Comparison of ENCODE assay signal across 18 cellular contexts in the genomic region with DNA sequence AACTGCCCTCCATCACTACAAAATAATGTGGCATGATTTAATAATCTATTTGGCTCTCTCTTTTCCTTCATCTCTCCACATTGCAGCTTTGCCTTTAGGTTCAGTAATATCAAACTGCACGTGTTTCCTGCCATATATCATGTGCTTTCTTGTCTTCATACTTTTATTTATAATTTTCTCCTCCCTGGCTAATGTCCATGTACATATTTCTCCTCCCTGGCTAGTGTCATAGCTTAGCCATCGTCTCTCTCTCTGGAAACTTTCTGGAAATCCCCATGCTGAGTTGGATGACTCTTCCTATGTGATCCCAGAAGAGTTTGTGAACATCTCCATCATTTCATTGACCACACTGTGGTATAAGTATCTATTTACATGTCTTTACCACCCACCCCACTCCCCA. TPM values are rescaled to one million over a fixed set of nuclear protein-coding genes. Genes with fewer than 3 reads are reported as not detected.
DNase-seq lines count a peak whose midpoint lies in the region; ATAC-seq and TF ChIP-seq lines count a peak whose summit lies in the region.
"Had no signal": no experiment of that assay in that cellular context is flagged by ENCODE, and none has a peak within 500 bp of the region (broad histone marks: within the 10 kb centered on the region; RNA-seq: fewer than 3 reads in every experiment).

No MANE protein-coding gene starts in this region.

- no peak for ATAC-seq in GM21576 (IDR thresholded peaks at IDR 0.05; ENCODE audit: unreplicated experiment)
- ATAC-seq: CD8-positive, alpha-beta T cell had no signal

- H3K27me3 ChIP-seq in SK-N-SH (ENCODE audit: insufficient read depth), result no peaks in the 10 kb centered on the region

- no peaks in the 10 kb centered on the region for H3K27me3 Mint-ChIP-seq in nephron (ENCODE audit: low read depth)

- peaks cover 12% of the 10 kb centered on the region for H3K4me1 Mint-ChIP-seq in nephron
- H3K4me1 Mint-ChIP-seq: H9 had no signal

- peaks cover 13% of the 10 kb centered on the region for H3F3A ChIP-seq in SK-N-SH (replicated peaks; ENCODE audit: insufficient read depth)

- no peak overlapping the region; a peak in 1 of 4 replicates for H3K27ac ChIP-seq in SK-N-SH (ENCODE audit: low read depth in 2 of 2, low read length in 1 of 2)
- H3K27ac ChIP-seq: HL-60, SK-N-MC had no signal

- no peak overlapping the region for H3K9ac ChIP-seq in SK-N-SH

- H3K9me3 ChIP-seq in SK-N-SH, result peaks cover 6% of the 10 kb centered on the region; the same call in 1 of the 2 replicates

- H3K9me2 ChIP-seq in SK-N-SH, result no peaks in the 10 kb centered on the region

- CTCF ChIA-PET in SK-N-SH (lab: Yijun Ruan, JAX), result interaction anchor here (1.0 to 1.2 kb wide), 2 partner anchors 9 to 24 kb away, joined by 4 to 6 read pairs; no protein-coding TSS in a partner anchor

- H3K79me2 ChIP-seq in SK-N-SH (ENCODE audit: insufficient read depth), result no peaks in the 10 kb centered on the region

- no peak overlapping the region for H3K4me2 ChIP-seq in SK-N-SH

- no peak overlapping the region for H3K4me3 Mint-ChIP-seq in nephron
- H3K4me3 Mint-ChIP-seq: CD8-positive, alpha-beta T cell; H9 had no signal

- no peak overlapping the region for H3K4me3 ChIP-seq in SK-N-SH (ENCODE audit: low read depth in 2 of 2, low read length in 1 of 2)
- H3K4me3 ChIP-seq in fibroblast of mammary gland (ENCODE audit: control insufficient read depth, low read depth, low read length), result no peak overlapping the region
- H3K4me3 ChIP-seq: SK-N-MC had no signal

- no peaks in the 10 kb centered on the region for H3K36me3 Mint-ChIP-seq in nephron (ENCODE audit: low read depth)
- H3K36me3 Mint-ChIP-seq: CD8-positive, alpha-beta T cell had no signal

- 20% methylated on average over 2 of the region's 2 CpGs for WGBS in SK-N-SH (ENCODE audit: low lambda C conversion rate)

- no peak overlapping the region for H2AFZ ChIP-seq in SK-N-SH (ENCODE audit: low read depth)

- H3K36me3 ChIP-seq in SK-N-SH (replicated peaks in 1 of 2; ENCODE audit: control insufficient read depth in 1 of 2, insufficient read depth in 2 of 2, low read length in 1 of 2), result no peaks in the 10 kb centered on the region

- no peak for TF ChIP-seq EP300 in SK-N-SH (IDR thresholded peaks at IDR 0.05; ENCODE audit: borderline replicate concordance in 1 of 2, low read depth in 1 of 2, low read length in 1 of 2)

- peak overlapping the region; percentile 58 to 72 (median 61) for H3K27ac Mint-ChIP-seq in nephron
- H3K27ac Mint-ChIP-seq: CD8-positive, alpha-beta T cell; H9 had no signal

- H4K20me1 ChIP-seq in SK-N-SH (ENCODE audit: insufficient read depth), result no peaks in the 10 kb centered on the region

- DNase-seq in EH (ENCODE audit: low read depth) (peak; percentile 32), SK-N-SH (no peak), fibroblast of mammary gland (ENCODE audit: low read depth) (peak; percentile 39), GM20000 (ENCODE audit: low spot score) (no peak), NCI-H345 treated with DMSO at 0.1 percent for 48 hours (lab: John Stamatoyannopoulos, UW; ENCODE audit: unreplicated experiment) (no peak)
- DNase-seq: CD8-positive, alpha-beta T cell; H9; Kasumi-1; NCI-H187; NCI-H2107; NCI-H524; NCI-H82; OCI-M1; Right ventricle myocardium superior had no signal

- no peak for TF ChIP-seq RAD21 in SK-N-SH (IDR thresholded peaks at IDR 0.05; ENCODE audit: low read length)

- H3K4me1 ChIP-seq in SK-N-SH (ENCODE audit: control insufficient read depth in 1 of 2, insufficient read depth in 2 of 2, low read depth in 1 of 2, low read length in 1 of 2), result no peaks in the 10 kb centered on the region

- TF ChIP-seq CTCF in SK-N-SH (IDR thresholded peaks at IDR 0.05) (no peak), fibroblast of mammary gland (conservative IDR thresholded peaks at IDR 0.05; ENCODE audit: control insufficient read depth, insufficient read depth, low read depth, low read length) (no peak), nephron (IDR thresholded peaks at IDR 0.05; ENCODE audit: unreplicated experiment in 3 of 3) (no peak), GM20000 (IDR thresholded peaks at IDR 0.05; ENCODE audit: extremely low read depth, missing control alignments) (no peak)

- H3K9me3 Mint-ChIP-seq in nephron, result peaks cover 22% of the 10 kb centered on the region

- POLR2A ChIA-PET in SK-N-SH (lab: Yijun Ruan, JAX), result no interaction called here

TF ChIP-seq in SK-N-SH, 30 proteins besides CTCF, POLR2A, EP300 and RAD21:
- peak; percentile 40; the same call in 1 of the 2 replicates for TF ChIP-seq TCF12 (IDR thresholded peaks at IDR 0.05)
- TF ChIP-seq NFIC (IDR thresholded peaks at IDR 0.05; ENCODE audit: borderline replicate concordance), result 0 out of 2 replicates have a peak, but pooled peaks have one; percentile 28
- TF ChIP-seq MXI1 (IDR thresholded peaks at IDR 0.05; ENCODE audit: low read depth, low read length), result no peak

RNA-seq across cellular contexts. Expression of gene PDGFC, which starts 21.3 kb away (rescaled TPM):
- 29.8 and 36.2 TPM in 2 replicates for polyA plus RNA-seq in SK-N-SH (2012; rRNA removed)
- polyA plus RNA-seq in SK-N-SH (2012; cell fraction: cytosol; rRNA removed), result 37.7 and 40.7 TPM in 2 replicates
- polyA plus RNA-seq in SK-N-SH (2012; cell fraction: nucleus; rRNA removed), result 27.3 and 49.5 TPM in 2 replicates

Comparison
In these comparisons a context has a peak if more than half of its experiments do, and no peak if none do; other contexts are left out.
1. DNase-seq: peak in EH (single experiment) and fibroblast of mammary gland (single experiment); none in SK-N-SH (single experiment), GM20000 (single experiment) and NCI-H345 treated with DMSO at 0.1 percent for 48 hours (single experiment).